In genomic region chr5:175094461-175094860, GRCh38 we compare ENCODE assay signal across 34 cellular contexts.
"Had no signal": no experiment of that assay in that cellular context is flagged by ENCODE, and none has a peak within 500 bp of the region (broad histone marks: within the 10 kb centered on the region; RNA-seq: fewer than 3 reads in every experiment).

No MANE protein-coding gene starts in this region.

- H3K36me3 ChIP-seq: MG63 had no signal

- DNase-seq: Karpas-422, Kasumi-1, MG63, MM.1S, MV-4-11, NCI-H1048, NCI-H1092, NCI-H1092 treated with DMSO at 0.1 percent for 48 hours, NCI-H1105, NCI-H1105 treated with DMSO at 0.1 percent for 48 hours, NCI-H1417, NCI-H1417 treated with DMSO at 0.1 percent for 48 hours, NCI-H1436, NCI-H1436 treated with DMSO at 0.1 percent for 48 hours, NCI-H146, NCI-H1694, NCI-H1694 treated with DMSO at 0.1 percent for 48 hours, NCI-H187, NCI-H187 treated with DMSO at 0.1 percent for 48 hours, NCI-H1930, NCI-H2029, NCI-H2029 treated with DMSO at 0.1 percent for 48 hours, NCI-H2081, NCI-H2081 treated with DMSO at 0.1 percent for 48 hours, NCI-H2107, NCI-H2171, NCI-H2171 treated with DMSO at 0.1 percent for 48 hours, NCI-H2227 treated with DMSO at 0.1 percent for 48 hours, NCI-H226, NCI-H345, NCI-H446, NCI-H446 treated with DMSO at 0.1 percent for 48 hours, NCI-H510A, NCI-H510A treated with DMSO at 0.1 percent for 48 hours had no signal

- H3K4me3 ChIP-seq: MG63 had no signal
